1 cellular context compared by ENCODE assay signal in genomic region chr7:867406-868188, GRCh38.
TF ChIP-seq lines count a peak whose summit lies in the region.

No MANE protein-coding gene starts in this region.

TF ChIP-seq in SK-N-SH treated with all-trans-retinoic acid at 6 μM for 48 hours, 23 proteins besides CTCF, POLR2A, EP300 and RAD21 (continued from another document):
- TF ChIP-seq TSHZ2 (CRISPR knock-in tag; IDR thresholded peaks at IDR 0.05) (no peak), BACH2 (CRISPR knock-in tag; IDR thresholded peaks at IDR 0.05; ENCODE audit: borderline replicate concordance) (no peak), CSDC2 (CRISPR knock-in tag; IDR thresholded peaks at IDR 0.05) (no peak), ZC3H10 (CRISPR knock-in tag; IDR thresholded peaks at IDR 0.05) (no peak)
